23 cellular contexts compared by ENCODE assay signal in genomic region chrX:46244451-46244850, GRCh38.
"Had no signal": no experiment of that assay in that cellular context is flagged by ENCODE, and none has a peak within 500 bp of the region (broad histone marks: within the 10 kb centered on the region; RNA-seq: fewer than 3 reads in every experiment).

No MANE protein-coding gene starts in this region.

- H3K36me3 Mint-ChIP-seq: naive thymus-derived CD8-positive, alpha-beta T cell; stimulated activated memory B cell treated with anti-CD40 and anti-IgM and Interleukin-4, amounts not matched to agents 10 μg/mL and 1 μg/mL and 100 μg/mL, for 72 hours had no signal

- H3K4me3 Mint-ChIP-seq: endodermal cell; naive thymus-derived CD8-positive, alpha-beta T cell; neural crest cell; stimulated activated memory B cell treated with anti-CD40 and anti-IgM and Interleukin-4, amounts not matched to agents 10 μg/mL and 1 μg/mL and 100 μg/mL, for 72 hours; stimulated activated naive CD8-positive, alpha-beta T cell treated with anti-CD3 and anti-CD28 coated beads, Interleukin-15, Interleukin-2, amounts not matched to agents 100 ng/mL and 50 ng/mL, for 24 hours had no signal

- H3K4me3 ChIP-seq: coronary artery, heart left ventricle, mucosa of descending colon, ovary, right atrium auricular region, sigmoid colon, smooth muscle cell, tibial artery, upper lobe of left lung, uterus had no signal

- ATAC-seq: heart left ventricle; left lobe of liver; mucosa of descending colon; naive thymus-derived CD8-positive, alpha-beta T cell; stimulated activated memory B cell treated with anti-CD40 and anti-IgM and Interleukin-4, amounts not matched to agents 10 μg/mL and 1 μg/mL and 100 μg/mL, for 72 hours had no signal

- H3K4me1 Mint-ChIP-seq: endodermal cell; naive thymus-derived CD8-positive, alpha-beta T cell; neural crest cell; stimulated activated memory B cell treated with anti-CD40 and anti-IgM and Interleukin-4, amounts not matched to agents 10 μg/mL and 1 μg/mL and 100 μg/mL, for 72 hours had no signal

- H3K9me3 Mint-ChIP-seq: naive thymus-derived CD8-positive, alpha-beta T cell; neural crest cell; stimulated activated memory B cell treated with anti-CD40 and anti-IgM and Interleukin-4, amounts not matched to agents 10 μg/mL and 1 μg/mL and 100 μg/mL, for 72 hours; stimulated activated naive CD8-positive, alpha-beta T cell treated with anti-CD3 and anti-CD28 coated beads, Interleukin-15, Interleukin-2, amounts not matched to agents 100 ng/mL and 50 ng/mL, for 24 hours had no signal

- FAIRE-seq: endothelial cell of umbilical vein, frontal cortex had no signal

- DNase-seq: effector CD4-positive, alpha-beta T cell; endodermal cell; erythroblast; heart left ventricle; hippocampal formation; islet precursor cell; mucosa of descending colon; naive thymus-derived CD8-positive, alpha-beta T cell; ovary; sigmoid colon; stimulated activated CD4-positive, alpha-beta T cell treated with anti-CD3 and anti-CD28 coated beads, Interleukin-4, amount 100 ng/mL, for 24 hours; tibial artery; upper lobe of left lung; uterus had no signal

- H3K27ac Mint-ChIP-seq: endodermal cell; naive thymus-derived CD8-positive, alpha-beta T cell; stimulated activated memory B cell treated with anti-CD40 and anti-IgM and Interleukin-4, amounts not matched to agents 10 μg/mL and 1 μg/mL and 100 μg/mL, for 72 hours; stimulated activated naive CD8-positive, alpha-beta T cell treated with anti-CD3 and anti-CD28 coated beads, Interleukin-15, Interleukin-2, amounts not matched to agents 100 ng/mL and 50 ng/mL, for 24 hours had no signal

- H3K27me3 Mint-ChIP-seq: naive thymus-derived CD8-positive, alpha-beta T cell; stimulated activated memory B cell treated with anti-CD40 and anti-IgM and Interleukin-4, amounts not matched to agents 10 μg/mL and 1 μg/mL and 100 μg/mL, for 72 hours; stimulated activated naive CD8-positive, alpha-beta T cell treated with anti-CD3 and anti-CD28 coated beads, Interleukin-15, Interleukin-2, amounts not matched to agents 100 ng/mL and 50 ng/mL, for 24 hours had no signal

- H3K27me3 ChIP-seq: heart left ventricle, ovary, right atrium auricular region, sigmoid colon, tibial artery, upper lobe of left lung, uterus had no signal

- H3K36me3 ChIP-seq: heart left ventricle, ovary, right atrium auricular region, sigmoid colon, tibial artery, upper lobe of left lung, uterus had no signal

- H3K9me3 ChIP-seq: mucosa of descending colon, ovary, right atrium auricular region, sigmoid colon, upper lobe of left lung, uterus had no signal
